Comparison of ENCODE assay signal across 17 cellular contexts in genomic region chr9:89340332-89340731, GRCh38. TPM values are rescaled to one million over a fixed set of nuclear protein-coding genes. Genes with fewer than 3 reads are reported as not detected.
A peak's percentile ranks its signal among the peaks of the same experiment; 100 is the strongest.
DNase-seq lines count a peak whose midpoint lies in the region; ATAC-seq, FAIRE-seq and TF ChIP-seq lines count a peak whose summit lies in the region.
"Had no signal": no experiment of that assay in that cellular context is flagged by ENCODE, and none has a peak within 500 bp of the region (broad histone marks: within the 10 kb centered on the region; RNA-seq: fewer than 3 reads in every experiment).

No MANE protein-coding gene starts in this region.

- H3K4me1 ChIP-seq in GM12878 (ENCODE audit: control insufficient read depth, insufficient read depth, low read length): peaks cover 22% of the 10 kb centered on the region

- H3K27ac ChIP-seq in GM12878 (ENCODE audit: control insufficient read depth, insufficient read depth): peak overlapping the region; percentile 85
- H3K27ac ChIP-seq: skin epidermis, thoracic aorta had no signal

- H3K4me1 Mint-ChIP-seq in activated CD4-positive, alpha-beta T cell treated with anti-CD3 and anti-CD28 coated beads, Interleukin-2, amount 10 ng/mL, durations not matched to agents 24 days and 14 days: peaks cover 29% of the 10 kb centered on the region
- H3K4me1 Mint-ChIP-seq: mesothelial cell of epicardium had no signal

- peak overlapping the region; percentile 80 for H3K4me2 ChIP-seq in GM12878 (ENCODE audit: control insufficient read depth, insufficient read depth)

- peak overlapping the region; percentile 73 for H3K27ac Mint-ChIP-seq in activated CD4-positive, alpha-beta T cell treated with anti-CD3 and anti-CD28 coated beads, Interleukin-2, amount 10 ng/mL, durations not matched to agents 24 days and 14 days
- H3K27ac Mint-ChIP-seq: mesothelial cell of epicardium had no signal

- TF ChIP-seq EP300 in GM12878 (IDR thresholded peaks at IDR 0.05; ENCODE audit: borderline replicate concordance in 1 of 2, control insufficient read depth in 1 of 2, low read depth in 2 of 2, low read length in 2 of 2): no peak

- in situ Hi-C loops in GM12878 (cut with MboI): no loop called here

- H4K20me1 ChIP-seq in GM12878 (ENCODE audit: control insufficient read depth, insufficient read depth): no peaks in the 10 kb centered on the region

- H3K36me3 ChIP-seq in GM12878 (ENCODE audit: control insufficient read depth in 2 of 2, insufficient read depth in 2 of 2, low read length in 1 of 2): peaks cover 4 to 26% of the 10 kb centered on the region in 2 experiments; a peak in 3 of 4 replicates

- TF ChIP-seq CTCF in GM20000 (IDR thresholded peaks at IDR 0.05; ENCODE audit: extremely low read depth, missing control alignments) (no peak), GM12878 (IDR thresholded peaks at IDR 0.05 in 2 of 3, conservative IDR thresholded peaks at IDR 0.05 in 1 of 3; ENCODE audit: control insufficient read depth in 2 of 3, extremely low read depth in 1 of 3, insufficient read depth in 1 of 3, low read depth in 3 of 3, low read length in 3 of 3) (no peak)

- intact Hi-C loops in activated CD4-positive, alpha-beta T cell treated with anti-CD3 and anti-CD28 coated beads, Interleukin-2, amount 10 ng/mL, durations not matched to agents 24 days and 14 days (cut with micrococcal nuclease): loop anchor here (2.0 to 5.0 kb wide), 2 partner anchors 22 to 72 kb away; partner anchors contain the start of gene SECISBP2
- intact Hi-C loops in GM12878 (cut with micrococcal nuclease; ENCODE audit: unreplicated experiment): no loop called here

- FAIRE-seq in GM12878 (lab: Jason Lieb, UNC): peak; percentile 85

- peak overlapping the region; percentile 57; the same call in 1 of the 2 replicates for H3K9ac ChIP-seq in GM12878 (ENCODE audit: control insufficient read depth, insufficient read depth, low read length)

- no peaks in the 10 kb centered on the region; the same call in 1 of the 2 replicates for H3K79me2 ChIP-seq in GM12878 (ENCODE audit: control insufficient read depth, insufficient read depth, low read length)

- ATAC-seq in HG03108 (IDR thresholded peaks at IDR 0.05; ENCODE audit: unreplicated experiment): peak; percentile 79
- peak; percentile 97 for ATAC-seq in GM12878

- H3K27me3 Mint-ChIP-seq in activated CD4-positive, alpha-beta T cell treated with anti-CD3 and anti-CD28 coated beads, Interleukin-2, amount 10 ng/mL, durations not matched to agents 24 days and 14 days: no peaks in the 10 kb centered on the region

- peaks cover 77% of the 10 kb centered on the region for H3K36me3 Mint-ChIP-seq in activated CD4-positive, alpha-beta T cell treated with anti-CD3 and anti-CD28 coated beads, Interleukin-2, amount 10 ng/mL, durations not matched to agents 24 days and 14 days (ENCODE audit: low read depth)

- H3K9me3 ChIP-seq in GM12878 (replicated peaks; ENCODE audit: control insufficient read depth, insufficient read depth, low read length): peaks cover 2% of the 10 kb centered on the region; the same call in 1 of the 3 replicates
- H3K9me3 ChIP-seq: thoracic aorta had no signal

- POLR2A ChIA-PET in GM12878 (lab: Charles Lee): interaction anchor here (1.2 to 1.4 kb wide), 2 partner anchors 13 to 70 kb away, joined by 4 read pairs; no protein-coding TSS in a partner anchor

- H3K4me3 Mint-ChIP-seq in activated CD4-positive, alpha-beta T cell treated with anti-CD3 and anti-CD28 coated beads, Interleukin-2, amount 10 ng/mL, durations not matched to agents 24 days and 14 days: peak overlapping the region; percentile 20
- H3K4me3 Mint-ChIP-seq: mesothelial cell of epicardium had no signal

- no peak for DNase-seq in activated CD4-positive, alpha-beta T cell treated with anti-CD3 and anti-CD28 coated beads, Interleukin-2, amount 10 ng/mL, durations not matched to agents 24 days and 14 days
- no peak for DNase-seq in activated CD4-positive, alpha-beta T cell treated with anti-CD3 and anti-CD28 coated beads for 4 hours
- DNase-seq in GM20000 (ENCODE audit: low spot score) (peak; percentile 56), GM12878 (ENCODE audit: low read depth, low spot score) (peak; percentile 45), KG1 (lab: John Stamatoyannopoulos, UW) (no peak), NCI-H69 (lab: John Stamatoyannopoulos, UW) (no peak), NCI-H2227 treated with DMSO at 0.1 percent for 48 hours (lab: John Stamatoyannopoulos, UW) (no peak)
- DNase-seq: foreskin fibroblast, H7, NCI-H1417 treated with DMSO at 0.1 percent for 48 hours, NCI-H510A treated with DMSO at 0.1 percent for 48 hours, occipital lobe, T-helper 9 cell had no signal

- no peaks in the 10 kb centered on the region for H3K27me3 ChIP-seq in GM12878 (replicated peaks in 1 of 2; ENCODE audit: control insufficient read depth in 2 of 2, insufficient read depth in 2 of 2, low read length in 1 of 2)

- CTCF ChIA-PET in GM12878 (lab: Yijun Ruan, JAX): interaction anchor here (0.9 to 1.5 kb wide), 3 partner anchors 9 to 209 kb away, joined by 3 to 7 read pairs (median 5); no protein-coding TSS in a partner anchor

- RAD21 ChIA-PET in GM12878 (lab: Charles Lee; ENCODE audit: unreplicated experiment): interaction anchor here (0.5 to 2.1 kb wide), 12 partner anchors 9 to 209 kb away, joined by 3 to 18 read pairs (median 4); partner anchors contain the start of gene SECISBP2

- WGBS in GM12878 (ENCODE audit: insufficient coverage, insufficient replicate concordance, low lambda C conversion rate, missing lambda C conversion rate): 3% methylated on average over 3 of the region's 3 CpGs

- no peak overlapping the region; the same call in 1 of the 2 replicates for H2AFZ ChIP-seq in GM12878 (ENCODE audit: control insufficient read depth, low read depth, low read length)

- no TSS peak for BruUV-seq in GM12878 (replicated peaks; lab: Mats Ljungman, UMichigan)

- peaks cover 5% of the 10 kb centered on the region for H3K9me3 Mint-ChIP-seq in activated CD4-positive, alpha-beta T cell treated with anti-CD3 and anti-CD28 coated beads, Interleukin-2, amount 10 ng/mL, durations not matched to agents 24 days and 14 days

- H3K4me3 ChIP-seq in GM12878: peak overlapping the region; percentile 37; the same call in 1 of the 2 replicates
- H3K4me3 ChIP-seq: skin epidermis, thoracic aorta had no signal

- TF ChIP-seq POLR2A in GM12878 (IDR thresholded peaks at IDR 0.05; ENCODE audit: low read depth, low read length): no peak

- SMC1A ChIA-PET in GM12878 (lab: Charles Lee; ENCODE audit: uncharacterized antibody, unreplicated experiment): interaction anchor here (0.6 to 2.2 kb wide), 11 partner anchors 8 to 258 kb away, joined by 3 to 20 read pairs (median 3); no protein-coding TSS in a partner anchor

- TF ChIP-seq RAD21 in GM12878 (IDR thresholded peaks at IDR 0.05; ENCODE audit: insufficient read depth, low read depth, low read length): no peak

TF ChIP-seq in GM12878, 131 proteins besides CTCF, POLR2A, EP300 and RAD21 (continues in another document):
- TF ChIP-seq ESRRA (IDR thresholded peaks at IDR 0.05; ENCODE audit: low read length) (no peak), BHLHE40 (IDR thresholded peaks at IDR 0.05; ENCODE audit: borderline replicate concordance in 1 of 2, low read depth in 2 of 2, low read length in 1 of 2) (peak in 1 of 2 experiments; percentile 50; a peak in 2 of 4 replicates), ATF7 (IDR thresholded peaks at IDR 0.05; ENCODE audit: low read depth) (peak; percentile 94)

RNA-seq across cellular contexts. Expression of gene SECISBP2, which starts 22.0 kb away (rescaled TPM):
- total RNA-seq in activated CD4-positive, alpha-beta T cell treated with anti-CD3 and anti-CD28 coated beads, Interleukin-2, amount 10 ng/mL, durations not matched to agents 24 days and 14 days: 48.6 and 50.7 TPM in 2 replicates
- 321 and 348 TPM in 2 replicates for total RNA-seq in GM12878 (2013; cell fraction: nucleolus; rRNA removed)
- total RNA-seq in GM12878 (2014; rRNA removed) (31.6 and 36.7 TPM in 2 replicates), GM12878 (2014; rRNA removed; fragmentation: Illumina TruSeq; extraction: Trizol) (38.2 and 39.7 TPM in 2 replicates), GM12878 (2021) (24.7 and 32.3 TPM in 2 replicates)
- 20.6 TPM for polyA plus RNA-seq in GM12878 (2011; ENCODE audit: low read depth)
- polyA plus RNA-seq in GM12878 (2011; rRNA removed) (50.5 and 60.7 TPM in 2 replicates), GM12878 (2014; fragmentation: Illumina TruSeq; extraction: Trizol) (48.3 and 67.1 TPM in 2 replicates), GM12878 (2014; fragmentation: Nextera tagmentation; extraction: Ambion mirVana) (1 to 10 TPM; 4.6 to 6.6 TPM), GM12878 (2014; rRNA removed) (31.0 and 36.8 TPM in 2 replicates), GM12878 (2016; fragmentation: Nextera tagmentation; extraction: Ambion mirVana) (10 to 100 TPM; 22.5 to 27.4 TPM)
- 24.4 and 28.6 TPM in 2 replicates for polyA plus RNA-seq in GM12878 (2011; cell fraction: cytosol; rRNA removed)
- 145 and 161 TPM in 2 replicates for polyA plus RNA-seq in GM12878 (2011; cell fraction: nucleus; rRNA removed)
- polyA plus RNA-seq in GM12878 (2012): 25.4 and 30.0 TPM in 2 replicates
- polyA minus RNA-seq in GM12878 (2011; rRNA and poly(A)+ RNA removed): 34.5 and 34.8 TPM in 2 replicates
- 8.3 and 12.6 TPM in 2 replicates for polyA minus RNA-seq in GM12878 (2011; cell fraction: cytosol; rRNA and poly(A)+ RNA removed)
- polyA minus RNA-seq in GM12878 (2011; cell fraction: nucleus; rRNA and poly(A)+ RNA removed): 43.3 and 71.2 TPM in 2 replicates

RNA-seq across cellular contexts. Expression of gene CKS2, which starts 29.3 kb away (rescaled TPM):
- 167 and 176 TPM in 2 replicates for total RNA-seq in activated CD4-positive, alpha-beta T cell treated with anti-CD3 and anti-CD28 coated beads, Interleukin-2, amount 10 ng/mL, durations not matched to agents 24 days and 14 days
- total RNA-seq in GM12878 (2013; cell fraction: nucleolus; rRNA removed): 12.2 and 17.4 TPM in 2 replicates
- total RNA-seq in GM12878 (2014; rRNA removed): 197 and 220 TPM in 2 replicates
- 362 and 378 TPM in 2 replicates for total RNA-seq in GM12878 (2014; rRNA removed; fragmentation: Illumina TruSeq; extraction: Trizol)
- 172 and 182 TPM in 2 replicates for total RNA-seq in GM12878 (2021)
- 227 TPM for polyA plus RNA-seq in GM12878 (2011; ENCODE audit: low read depth)
- 628 and 736 TPM in 2 replicates for polyA plus RNA-seq in GM12878 (2011; rRNA removed)
- 532 and 778 TPM in 2 replicates for polyA plus RNA-seq in GM12878 (2011; cell fraction: cytosol; rRNA removed)
- 283 and 317 TPM in 2 replicates for polyA plus RNA-seq in GM12878 (2011; cell fraction: nucleus; rRNA removed)
- polyA plus RNA-seq in GM12878 (2012): 258 and 269 TPM in 2 replicates
- 287 and 324 TPM in 2 replicates for polyA plus RNA-seq in GM12878 (2014; fragmentation: Illumina TruSeq; extraction: Trizol)
- polyA plus RNA-seq in GM12878 (2014; fragmentation: Nextera tagmentation; extraction: Ambion mirVana): 1,000 to 10,000 TPM in 1 of 2 experiments, 100 to 1,000 TPM in 1; 781 to 1,251 TPM
- 215 and 315 TPM in 2 replicates for polyA plus RNA-seq in GM12878 (2014; rRNA removed)
- 100 to 1,000 TPM; 904 to 916 TPM for polyA plus RNA-seq in GM12878 (2016; fragmentation: Nextera tagmentation; extraction: Ambion mirVana)
- 241 and 311 TPM in 2 replicates for polyA minus RNA-seq in GM12878 (2011; rRNA and poly(A)+ RNA removed)
- 88.6 and 92.8 TPM in 2 replicates for polyA minus RNA-seq in GM12878 (2011; cell fraction: cytosol; rRNA and poly(A)+ RNA removed)
- 23.5 and 28.1 TPM in 2 replicates for polyA minus RNA-seq in GM12878 (2011; cell fraction: nucleus; rRNA and poly(A)+ RNA removed)

Comparison
In these comparisons a context has a peak if more than half of its experiments do, and no peak if none do; other contexts are left out.
1. DNase-seq: peak in GM20000 (single experiment) and GM12878 (single experiment); none in activated CD4-positive, alpha-beta T cell treated with anti-CD3 and anti-CD28 coated beads, Interleukin-2, amount 10 ng/mL, durations not matched to agents 24 days and 14 days (single experiment), activated CD4-positive, alpha-beta T cell treated with anti-CD3 and anti-CD28 coated beads for 4 hours (0 of 2), KG1 (single experiment), NCI-H69 (single experiment) and NCI-H2227 treated with DMSO at 0.1 percent for 48 hours (single experiment).